ENCODE assay signal across 13 cellular contexts in the genomic region with DNA sequence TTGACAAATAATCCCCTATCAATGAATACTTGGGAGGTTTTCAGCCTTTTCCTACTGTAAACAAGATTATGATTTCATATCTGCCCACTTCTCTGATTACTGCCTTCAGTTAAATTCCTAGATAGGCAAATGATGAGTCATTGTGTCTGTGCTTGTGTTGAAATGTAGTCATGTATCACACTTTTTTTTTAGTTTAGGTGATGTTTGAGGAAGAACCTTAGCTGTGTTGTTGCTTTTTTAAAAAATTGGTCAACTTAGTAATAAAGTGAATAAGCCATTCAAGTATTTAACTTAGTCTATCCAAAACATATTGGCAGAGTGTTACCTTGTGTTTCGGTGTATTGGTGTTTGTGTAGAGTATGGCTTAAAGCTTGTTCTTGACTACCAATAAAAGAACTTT.
DNase-seq lines count a peak whose midpoint lies in the region; ATAC-seq, FAIRE-seq and TF ChIP-seq lines count a peak whose summit lies in the region.
"Had no signal": no experiment of that assay in that cellular context is flagged by ENCODE, and none has a peak within 500 bp of the region (broad histone marks: within the 10 kb centered on the region; RNA-seq: fewer than 3 reads in every experiment).

No MANE protein-coding gene starts in this region.

- DNase-seq in cardiac muscle cell (ENCODE audit: low read depth in 1 of 2, low spot score in 1 of 2) (peak in 1 of 2 donors; percentile 58), Right ventricle myocardium superior (no peak), SW480 (ENCODE audit: low spot score) (peak; percentile 12), fibroblast of villous mesenchyme (ENCODE audit: low read depth) (peak; percentile 83), urothelium cell line (ENCODE audit: low spot score) (peak; percentile 28), coronary artery (ENCODE audit: low spot score) (no peak)
- no peak for DNase-seq in activated effector memory CD4-positive, alpha-beta T cell treated with anti-CD3 and anti-CD28 coated beads, Interleukin-2, amount 50 U/mL, for 16 hours
- DNase-seq: activated B cell treated with CpG ODN at 0.5 μM for 24 hours, foreskin melanocyte, NCI-H1105 treated with DMSO at 0.1 percent for 48 hours, testis had no signal

- peaks cover 23% of the 10 kb centered on the region for H3K4me1 ChIP-seq in cardiac muscle cell (ENCODE audit: low read depth)

- H3K4me3 ChIP-seq in cardiac muscle cell = no peak overlapping the region
- H3K4me3 ChIP-seq in fibroblast of villous mesenchyme (ENCODE audit: low read depth, low read length) = no peak overlapping the region
- no peak overlapping the region for H3K4me3 ChIP-seq in coronary artery
- H3K4me3 ChIP-seq: prostate gland, testis had no signal

- ATAC-seq in Right ventricle myocardium superior (ENCODE audit: poor library complexity) (no peak), GM21723 (IDR thresholded peaks at IDR 0.05; ENCODE audit: unreplicated experiment) (no peak)

- H3K9me3 ChIP-seq in cardiac muscle cell (ENCODE audit: low read depth) = no peaks in the 10 kb centered on the region
- H3K9me3 ChIP-seq: prostate gland, testis had no signal

- no peak for TF ChIP-seq CTCF in cardiac muscle cell (IDR thresholded peaks at IDR 0.05; ENCODE audit: low read depth, low read length)
- no peak for TF ChIP-seq CTCF in fibroblast of villous mesenchyme (IDR thresholded peaks at IDR 0.05; ENCODE audit: insufficient read depth, low read depth, low read length)
- TF ChIP-seq CTCF in coronary artery (IDR thresholded peaks at IDR 0.05) = no peak

- H3K27ac ChIP-seq in cardiac muscle cell = peak overlapping the region; percentile 76
- no peak overlapping the region for H3K27ac ChIP-seq in coronary artery
- H3K27ac ChIP-seq: prostate gland, testis had no signal

- no peaks in the 10 kb centered on the region for H3K27me3 ChIP-seq in cardiac muscle cell
- H3K27me3 ChIP-seq: testis had no signal

- intact Hi-C loops in Right ventricle myocardium superior (cut with DNase I) = loop anchor here (10.0 kb wide), 2 partner anchors 58 to 158 kb away; a partner anchor contains a TSS

- peaks cover 59% of the 10 kb centered on the region for H3K36me3 ChIP-seq in cardiac muscle cell

- FAIRE-seq in urothelium cell line (lab: Jason Lieb, UNC) = no peak

Comparison
In these comparisons a context has a peak if more than half of its experiments do, and no peak if none do; other contexts are left out.
1. DNase-seq: peak in SW480 (single experiment), fibroblast of villous mesenchyme (single experiment) and urothelium cell line (single experiment); none in Right ventricle myocardium superior (single experiment), coronary artery (single experiment) and activated effector memory CD4-positive, alpha-beta T cell treated with anti-CD3 and anti-CD28 coated beads, Interleukin-2, amount 50 U/mL, for 16 hours (single experiment).